1 cellular context compared by ENCODE assay signal in the genomic region with DNA sequence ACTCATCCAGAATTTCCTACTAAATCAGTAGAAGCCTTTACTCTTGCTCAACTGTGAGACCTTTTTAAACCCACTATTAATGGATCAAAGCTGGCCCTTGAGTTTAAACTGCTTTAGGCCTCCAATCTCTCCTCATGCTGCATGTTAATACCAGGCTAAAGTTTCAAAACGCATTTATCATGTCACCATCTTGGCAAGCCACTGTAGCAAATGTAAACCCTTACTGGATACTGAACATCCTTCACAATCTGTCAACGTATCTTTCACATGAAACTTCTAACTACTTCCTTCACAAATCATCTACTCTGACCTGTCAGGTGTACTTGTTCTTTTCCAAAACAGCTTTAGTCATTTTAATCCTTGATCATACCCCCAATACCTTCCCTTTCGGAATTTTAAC.
TF ChIP-seq lines count a peak whose summit lies in the region.

No MANE protein-coding gene starts in this region.

TF ChIP-seq in SK-N-SH, 30 proteins besides CTCF, POLR2A, EP300 and RAD21 (continued from another document):
- TF ChIP-seq, protein P1, sequence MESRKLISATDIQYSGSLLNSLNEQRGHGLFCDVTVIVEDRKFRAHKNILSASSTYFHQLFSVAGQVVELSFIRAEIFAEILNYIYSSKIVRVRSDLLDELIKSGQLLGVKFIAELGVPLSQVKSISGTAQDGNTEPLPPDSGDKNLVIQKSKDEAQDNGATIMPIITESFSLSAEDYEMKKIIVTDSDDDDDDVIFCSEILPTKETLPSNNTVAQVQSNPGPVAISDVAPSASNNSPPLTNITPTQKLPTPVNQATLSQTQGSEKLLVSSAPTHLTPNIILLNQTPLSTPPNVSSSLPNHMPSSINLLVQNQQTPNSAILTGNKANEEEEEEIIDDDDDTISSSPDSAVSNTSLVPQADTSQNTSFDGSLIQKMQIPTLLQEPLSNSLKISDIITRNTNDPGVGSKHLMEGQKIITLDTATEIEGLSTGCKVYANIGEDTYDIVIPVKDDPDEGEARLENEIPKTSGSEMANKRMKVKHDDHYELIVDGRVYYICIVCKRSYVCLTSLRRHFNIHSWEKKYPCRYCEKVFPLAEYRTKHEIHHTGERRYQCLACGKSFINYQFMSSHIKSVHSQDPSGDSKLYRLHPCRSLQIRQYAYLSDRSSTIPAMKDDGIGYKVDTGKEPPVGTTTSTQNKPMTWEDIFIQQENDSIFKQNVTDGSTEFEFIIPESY (IDR thresholded peaks at IDR 0.05; ENCODE audit: borderline replicate concordance, low read depth) = no peak
- TF ChIP-seq NRF1 (IDR thresholded peaks at IDR 0.05; ENCODE audit: low read depth, low read length) = no peak
- TF ChIP-seq, protein P2, sequence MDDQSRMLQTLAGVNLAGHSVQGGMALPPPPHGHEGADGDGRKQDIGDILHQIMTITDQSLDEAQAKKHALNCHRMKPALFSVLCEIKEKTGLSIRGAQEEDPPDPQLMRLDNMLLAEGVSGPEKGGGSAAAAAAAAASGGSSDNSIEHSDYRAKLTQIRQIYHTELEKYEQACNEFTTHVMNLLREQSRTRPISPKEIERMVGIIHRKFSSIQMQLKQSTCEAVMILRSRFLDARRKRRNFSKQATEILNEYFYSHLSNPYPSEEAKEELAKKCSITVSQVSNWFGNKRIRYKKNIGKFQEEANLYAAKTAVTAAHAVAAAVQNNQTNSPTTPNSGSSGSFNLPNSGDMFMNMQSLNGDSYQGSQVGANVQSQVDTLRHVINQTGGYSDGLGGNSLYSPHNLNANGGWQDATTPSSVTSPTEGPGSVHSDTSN (IDR thresholded peaks at IDR 0.05) = no peak
- TF ChIP-seq, protein P3, sequence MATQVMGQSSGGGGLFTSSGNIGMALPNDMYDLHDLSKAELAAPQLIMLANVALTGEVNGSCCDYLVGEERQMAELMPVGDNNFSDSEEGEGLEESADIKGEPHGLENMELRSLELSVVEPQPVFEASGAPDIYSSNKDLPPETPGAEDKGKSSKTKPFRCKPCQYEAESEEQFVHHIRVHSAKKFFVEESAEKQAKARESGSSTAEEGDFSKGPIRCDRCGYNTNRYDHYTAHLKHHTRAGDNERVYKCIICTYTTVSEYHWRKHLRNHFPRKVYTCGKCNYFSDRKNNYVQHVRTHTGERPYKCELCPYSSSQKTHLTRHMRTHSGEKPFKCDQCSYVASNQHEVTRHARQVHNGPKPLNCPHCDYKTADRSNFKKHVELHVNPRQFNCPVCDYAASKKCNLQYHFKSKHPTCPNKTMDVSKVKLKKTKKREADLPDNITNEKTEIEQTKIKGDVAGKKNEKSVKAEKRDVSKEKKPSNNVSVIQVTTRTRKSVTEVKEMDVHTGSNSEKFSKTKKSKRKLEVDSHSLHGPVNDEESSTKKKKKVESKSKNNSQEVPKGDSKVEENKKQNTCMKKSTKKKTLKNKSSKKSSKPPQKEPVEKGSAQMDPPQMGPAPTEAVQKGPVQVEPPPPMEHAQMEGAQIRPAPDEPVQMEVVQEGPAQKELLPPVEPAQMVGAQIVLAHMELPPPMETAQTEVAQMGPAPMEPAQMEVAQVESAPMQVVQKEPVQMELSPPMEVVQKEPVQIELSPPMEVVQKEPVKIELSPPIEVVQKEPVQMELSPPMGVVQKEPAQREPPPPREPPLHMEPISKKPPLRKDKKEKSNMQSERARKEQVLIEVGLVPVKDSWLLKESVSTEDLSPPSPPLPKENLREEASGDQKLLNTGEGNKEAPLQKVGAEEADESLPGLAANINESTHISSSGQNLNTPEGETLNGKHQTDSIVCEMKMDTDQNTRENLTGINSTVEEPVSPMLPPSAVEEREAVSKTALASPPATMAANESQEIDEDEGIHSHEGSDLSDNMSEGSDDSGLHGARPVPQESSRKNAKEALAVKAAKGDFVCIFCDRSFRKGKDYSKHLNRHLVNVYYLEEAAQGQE (IDR thresholded peaks at IDR 0.05; ENCODE audit: low read depth, low read length) = no peak
